In the genomic region with DNA sequence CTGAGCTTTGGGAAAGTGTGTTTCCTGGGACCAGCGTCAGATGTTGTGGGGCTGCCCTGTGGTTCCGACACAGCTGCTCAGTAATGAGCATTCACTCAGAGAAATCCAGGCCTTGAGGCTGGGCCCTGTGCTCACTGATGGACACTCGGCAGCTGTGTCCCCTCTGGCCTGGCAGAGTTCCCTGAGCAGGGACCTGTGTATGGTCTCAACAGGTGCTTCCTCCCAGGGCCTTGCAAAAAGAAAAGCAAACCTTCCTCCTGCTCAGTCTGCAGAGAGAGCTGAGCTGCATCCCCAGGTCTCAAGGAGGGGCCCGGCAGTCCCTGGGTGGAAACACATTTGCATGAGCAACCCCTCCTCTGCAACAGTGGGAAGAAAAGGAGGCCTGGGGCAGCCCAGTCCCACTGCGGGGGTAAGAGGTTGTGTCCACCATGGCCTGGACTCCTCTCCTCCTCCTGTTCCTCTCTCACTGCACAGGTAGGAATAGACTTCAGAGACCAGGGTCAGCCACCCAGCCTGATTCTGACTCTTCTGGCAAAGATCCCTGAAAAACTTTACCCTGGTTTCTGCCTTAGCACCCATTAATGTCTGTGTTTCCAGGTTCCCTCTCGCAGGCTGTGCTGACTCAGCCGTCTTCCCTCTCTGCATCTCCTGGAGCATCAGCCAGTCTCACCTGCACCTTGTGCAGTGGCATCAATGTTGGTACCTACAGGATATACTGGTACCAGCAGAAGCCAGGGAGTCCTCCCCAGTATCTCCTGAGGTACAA, we compare ENCODE assay signal across 2 cellular contexts.
TF ChIP-seq lines count a peak whose summit lies in the region.

No MANE protein-coding gene starts in this region.

TF ChIP-seq in IMR-90, 13 proteins besides CTCF, POLR2A, EP300 and RAD21:
- TF ChIP-seq SMC3 (IDR thresholded peaks at IDR 0.05; ENCODE audit: low read depth, low read length) (no peak), RFX5 (IDR thresholded peaks at IDR 0.05; ENCODE audit: low read depth, low read length) (no peak), CEBPB (IDR thresholded peaks at IDR 0.05; ENCODE audit: low read depth, low read length) (no peak), MAZ (IDR thresholded peaks at IDR 0.05; ENCODE audit: borderline replicate concordance, low read depth, low read length) (no peak), RCOR1 (IDR thresholded peaks at IDR 0.05; ENCODE audit: insufficient replicate concordance, low read length) (no peak), NFE2L2 (IDR thresholded peaks at IDR 0.05; ENCODE audit: low read depth, low read length) (no peak), MAFK (IDR thresholded peaks at IDR 0.05; ENCODE audit: low read depth, low read length) (no peak), FOS (IDR thresholded peaks at IDR 0.05; ENCODE audit: low read depth, low read length) (no peak), BHLHE40 (IDR thresholded peaks at IDR 0.05; ENCODE audit: low read depth, low read length) (no peak), MXI1 (IDR thresholded peaks at IDR 0.05; ENCODE audit: borderline replicate concordance, low read depth, low read length) (no peak), CHD1 (IDR thresholded peaks at IDR 0.05; ENCODE audit: low read depth, low read length) (no peak)
- TF ChIP-seq, protein P1, sequence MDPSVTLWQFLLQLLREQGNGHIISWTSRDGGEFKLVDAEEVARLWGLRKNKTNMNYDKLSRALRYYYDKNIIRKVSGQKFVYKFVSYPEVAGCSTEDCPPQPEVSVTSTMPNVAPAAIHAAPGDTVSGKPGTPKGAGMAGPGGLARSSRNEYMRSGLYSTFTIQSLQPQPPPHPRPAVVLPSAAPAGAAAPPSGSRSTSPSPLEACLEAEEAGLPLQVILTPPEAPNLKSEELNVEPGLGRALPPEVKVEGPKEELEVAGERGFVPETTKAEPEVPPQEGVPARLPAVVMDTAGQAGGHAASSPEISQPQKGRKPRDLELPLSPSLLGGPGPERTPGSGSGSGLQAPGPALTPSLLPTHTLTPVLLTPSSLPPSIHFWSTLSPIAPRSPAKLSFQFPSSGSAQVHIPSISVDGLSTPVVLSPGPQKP (IDR thresholded peaks at IDR 0.05; ENCODE audit: borderline replicate concordance, low read depth, low read length): no peak
- TF ChIP-seq, protein P2, sequence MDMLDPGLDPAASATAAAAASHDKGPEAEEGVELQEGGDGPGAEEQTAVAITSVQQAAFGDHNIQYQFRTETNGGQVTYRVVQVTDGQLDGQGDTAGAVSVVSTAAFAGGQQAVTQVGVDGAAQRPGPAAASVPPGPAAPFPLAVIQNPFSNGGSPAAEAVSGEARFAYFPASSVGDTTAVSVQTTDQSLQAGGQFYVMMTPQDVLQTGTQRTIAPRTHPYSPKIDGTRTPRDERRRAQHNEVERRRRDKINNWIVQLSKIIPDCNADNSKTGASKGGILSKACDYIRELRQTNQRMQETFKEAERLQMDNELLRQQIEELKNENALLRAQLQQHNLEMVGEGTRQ (IDR thresholded peaks at IDR 0.05; ENCODE audit: low read depth, low read length): no peak

TF ChIP-seq in HepG2, 621 proteins besides CTCF, POLR2A, EP300 and RAD21:
- peak; percentile 5 to 31; a peak in 2 of 4 replicates for TF ChIP-seq MAFK (conservative IDR thresholded peaks at IDR 0.05 in 1 of 2, IDR thresholded peaks at IDR 0.05 in 1 of 2; ENCODE audit: low read length in 2 of 2)
- TF ChIP-seq MEIS2 (CRISPR knock-in tag; IDR thresholded peaks at IDR 0.05): no peak
- TF ChIP-seq, protein P3, sequence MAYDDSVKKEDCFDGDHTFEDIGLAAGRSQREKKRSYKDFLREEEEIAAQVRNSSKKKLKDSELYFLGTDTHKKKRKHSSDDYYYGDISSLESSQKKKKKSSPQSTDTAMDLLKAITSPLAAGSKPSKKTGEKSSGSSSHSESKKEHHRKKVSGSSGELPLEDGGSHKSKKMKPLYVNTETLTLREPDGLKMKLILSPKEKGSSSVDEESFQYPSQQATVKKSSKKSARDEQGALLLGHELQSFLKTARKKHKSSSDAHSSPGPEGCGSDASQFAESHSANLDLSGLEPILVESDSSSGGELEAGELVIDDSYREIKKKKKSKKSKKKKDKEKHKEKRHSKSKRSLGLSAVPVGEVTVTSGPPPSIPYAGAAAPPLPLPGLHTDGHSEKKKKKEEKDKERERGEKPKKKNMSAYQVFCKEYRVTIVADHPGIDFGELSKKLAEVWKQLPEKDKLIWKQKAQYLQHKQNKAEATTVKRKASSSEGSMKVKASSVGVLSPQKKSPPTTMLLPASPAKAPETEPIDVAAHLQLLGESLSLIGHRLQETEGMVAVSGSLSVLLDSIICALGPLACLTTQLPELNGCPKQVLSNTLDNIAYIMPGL (CRISPR knock-in tag; IDR thresholded peaks at IDR 0.05; ENCODE audit: borderline replicate concordance in 1 of 2, low read depth in 1 of 2): no peak
- TF ChIP-seq TOE1 (CRISPR knock-in tag; IDR thresholded peaks at IDR 0.05): no peak
TF ChIP-seq in HepG2: peak in this region for 1.
